Comparison of ENCODE assay signal across 8 cellular contexts in genomic region chr5:123610665-123611406, GRCh38.
DNase-seq lines count a peak whose midpoint lies in the region; ATAC-seq and TF ChIP-seq lines count a peak whose summit lies in the region.

No MANE protein-coding gene starts in this region.

- H3K27me3 Mint-ChIP-seq in chondrocyte (ENCODE audit: low read depth) = no peaks in the 10 kb centered on the region

- DNase-seq in NCI-H2171 treated with DMSO at 0.1 percent for 48 hours (lab: John Stamatoyannopoulos, UW) = peak; percentile 45
- DNase-seq in NCI-H2171 (lab: John Stamatoyannopoulos, UW) = no peak
- peak; percentile 7 for DNase-seq in HPDE6-E6E7 (ENCODE audit: extremely low spot score)
- DNase-seq in Peyer's patch = no peak
- no peak for DNase-seq in chondrocyte (ENCODE audit: low spot score)
- DNase-seq in left lobe of liver (ENCODE audit: low spot score) = no peak
- DNase-seq in transverse colon = no peak

- no peak overlapping the region for H3K4me3 ChIP-seq in Peyer's patch
- H3K4me3 ChIP-seq in transverse colon = no peak overlapping the region

- 39 to 46% methylated on average over 5 of the region's 5 CpGs for WGBS in transverse colon (ENCODE audit: low coverage in 1 of 2), 2 donors

- no peak for TF ChIP-seq EP300 in transverse colon (IDR thresholded peaks at IDR 0.05; ENCODE audit: low read depth)

- H3K4me1 ChIP-seq in Peyer's patch (no peaks in the 10 kb centered on the region), transverse colon (peaks cover 0 to 8% (median 2%) of the 10 kb centered on the region in 4 donors)

- H3K4me1 Mint-ChIP-seq in chondrocyte (ENCODE audit: low read depth) = no peaks in the 10 kb centered on the region

- H3K36me3 Mint-ChIP-seq in chondrocyte (ENCODE audit: low read depth) = peaks cover 9% of the 10 kb centered on the region

- TF ChIP-seq CTCF in Peyer's patch (IDR thresholded peaks at IDR 0.05) (peak; percentile 86 to 98 (median 97)), chondrocyte (IDR thresholded peaks at IDR 0.05) (peak; percentile 97), transverse colon (IDR thresholded peaks at IDR 0.05) (peak; percentile 93 to 99 (median 97))

- ATAC-seq in GM19395 (IDR thresholded peaks at IDR 0.05; ENCODE audit: unreplicated experiment) (peak; percentile 87), left lobe of liver (peak; percentile 91)

- H3K36me3 ChIP-seq in Peyer's patch (peaks cover 0 to 19% (median 0%) of the 10 kb centered on the region in 3 donors), transverse colon (peaks cover 0 to 18% (median 1%) of the 10 kb centered on the region in 4 donors)

- H3K9me3 Mint-ChIP-seq in chondrocyte (ENCODE audit: low read depth) = no peaks in the 10 kb centered on the region

- H3K9me3 ChIP-seq in Peyer's patch (no peaks in the 10 kb centered on the region), transverse colon (no peaks in the 10 kb centered on the region)

- in situ Hi-C loops in transverse colon (cut with MboI; ENCODE audit: low pct_ligation_motif_present in 1 of 4, low pct_unique_long_range_greater_than_20kb in 1 of 4, low sequenced_read_pairs in 3 of 4) = loop anchor here (25.0 kb wide), 3 partner anchors 199 to 1099 kb away; partner anchors contain the start of gene CEP120 (in 1 of the 4)

- TF ChIP-seq POLR2A in Peyer's patch (IDR thresholded peaks at IDR 0.05) = no peak
- TF ChIP-seq POLR2A in transverse colon (IDR thresholded peaks at IDR 0.05) = no peak

- H3K27me3 ChIP-seq in Peyer's patch (no peaks in the 10 kb centered on the region), transverse colon (no peaks in the 10 kb centered on the region)

- intact Hi-C loops in transverse colon (cut with DNase I; ENCODE audit: low total_unique reads) = no loop called here

- no peak overlapping the region for H3K27ac Mint-ChIP-seq in chondrocyte (ENCODE audit: unreplicated experiment)

- H3K4me3 Mint-ChIP-seq in chondrocyte (ENCODE audit: unreplicated experiment) = no peak overlapping the region

- H3K27ac ChIP-seq in Peyer's patch = no peak overlapping the region
- no peak overlapping the region for H3K27ac ChIP-seq in transverse colon

Comparison
In these comparisons a context has a peak if more than half of its experiments do, and no peak if none do; other contexts are left out.
1. DNase-seq: peak in NCI-H2171 treated with DMSO at 0.1 percent for 48 hours (single experiment) and HPDE6-E6E7 (single experiment); none in NCI-H2171 (single experiment), Peyer's patch (0 of 3), chondrocyte (single experiment), left lobe of liver (single experiment) and transverse colon (single experiment).
2. Peak in every context shown above with its lines, with median percentiles within 50 percentile points of each other: CTCF ChIP-seq.